In the genomic region with DNA sequence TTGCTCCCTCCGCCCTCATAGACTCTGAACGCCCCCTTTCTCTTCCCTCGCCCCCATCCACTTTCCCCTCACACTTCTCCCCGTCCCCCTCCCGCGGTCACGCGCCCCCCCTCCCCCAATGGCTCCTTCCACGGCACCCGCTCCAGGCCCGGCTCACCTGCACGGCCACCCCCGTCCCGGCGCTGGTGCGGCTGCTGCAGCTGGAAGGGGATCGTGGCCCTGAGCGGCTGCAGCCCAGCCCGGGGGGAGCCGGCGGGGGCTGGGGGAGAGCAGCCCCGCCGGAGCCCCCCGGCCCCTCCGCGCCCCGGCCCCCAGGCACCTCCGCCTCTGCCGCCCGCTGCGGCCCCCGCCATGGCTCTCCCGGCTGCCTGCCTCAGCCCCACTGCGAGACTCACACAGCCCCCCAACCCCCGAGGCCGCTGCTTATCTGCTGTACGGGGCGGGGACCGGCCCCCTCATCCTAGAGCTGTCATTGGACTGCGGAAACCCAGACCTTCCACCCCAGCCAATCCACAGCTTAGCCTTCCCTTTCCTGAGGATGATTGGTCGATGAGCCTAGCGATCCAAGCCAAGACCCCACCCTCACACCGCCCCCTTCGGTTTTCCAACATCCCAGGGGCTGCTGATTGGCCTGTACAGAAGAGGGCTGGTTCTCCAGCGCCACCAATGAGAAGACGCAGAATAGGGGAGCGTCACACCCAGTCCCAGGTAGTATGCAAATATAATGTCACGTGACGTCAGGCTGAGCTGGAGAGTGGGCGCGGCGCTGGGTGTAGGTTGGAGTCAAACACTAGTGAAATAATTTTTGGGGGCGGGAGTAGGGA, we compare ENCODE assay signal across 8 cellular contexts. TPM values are rescaled to one million over a fixed set of nuclear protein-coding genes. Genes with fewer than 3 reads are reported as not detected.
A peak's percentile ranks its signal among the peaks of the same experiment; 100 is the strongest.
DNase-seq lines count a peak whose midpoint lies in the region; ATAC-seq and TF ChIP-seq lines count a peak whose summit lies in the region.

A gene with protein sequence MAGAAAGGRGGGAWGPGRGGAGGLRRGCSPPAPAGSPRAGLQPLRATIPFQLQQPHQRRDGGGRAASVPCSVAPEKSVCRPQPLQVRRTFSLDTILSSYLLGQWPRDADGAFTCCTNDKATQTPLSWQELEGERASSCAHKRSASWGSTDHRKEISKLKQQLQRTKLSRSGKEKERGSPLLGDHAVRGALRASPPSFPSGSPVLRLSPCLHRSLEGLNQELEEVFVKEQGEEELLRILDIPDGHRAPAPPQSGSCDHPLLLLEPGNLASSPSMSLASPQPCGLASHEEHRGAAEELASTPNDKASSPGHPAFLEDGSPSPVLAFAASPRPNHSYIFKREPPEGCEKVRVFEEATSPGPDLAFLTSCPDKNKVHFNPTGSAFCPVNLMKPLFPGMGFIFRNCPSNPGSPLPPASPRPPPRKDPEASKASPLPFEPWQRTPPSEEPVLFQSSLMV (minus strand): TSS at position 397 of the 824 bp plus-strand sequence. CDS start 44 bp downstream, at position 353.

- peak within 1 kb of the TSS; percentile 94 for H3K4me3 Mint-ChIP-seq in progenitor cell of endocrine pancreas (ENCODE audit: low read depth)

- peaks cover 49% of the 10 kb centered on the region for H3K4me1 ChIP-seq in left ventricle myocardium inferior
- H3K4me1 ChIP-seq in urinary bladder (ENCODE audit: insufficient read depth) = no peaks in the 10 kb centered on the region

- H3K27me3 ChIP-seq in left ventricle myocardium inferior (ENCODE audit: low read depth) = no peaks in the 10 kb centered on the region

- H3K9me3 ChIP-seq in left ventricle myocardium inferior (replicated peaks) = no peaks in the 10 kb centered on the region

- peak; percentile 94 for ATAC-seq in HG02884 (IDR thresholded peaks at IDR 0.05; ENCODE audit: unreplicated experiment)

- intact Hi-C loops in T-helper 1 cell treated with Interleukin-12 subunit alpha and Interleukin-12 subunit beta and Interleukin-4 antibody, amounts not matched to agents 30 ng/mL and 1 ng/mL, for 36 hours (cut with micrococcal nuclease) = loop anchor here (1.0 kb wide), 8 partner anchors 16 to 572 kb away; a partner anchor contains a TSS
- intact Hi-C loops in left ventricle myocardium inferior (cut with micrococcal nuclease) = no loop called here

- H3K27me3 Mint-ChIP-seq in progenitor cell of endocrine pancreas = peaks cover 22% of the 10 kb centered on the region

- peaks cover 13% of the 10 kb centered on the region for H3K4me1 Mint-ChIP-seq in progenitor cell of endocrine pancreas (ENCODE audit: low read depth)

- TF ChIP-seq CTCF in left ventricle myocardium inferior (IDR thresholded peaks at IDR 0.05; ENCODE audit: borderline replicate concordance) (no peak), progenitor cell of endocrine pancreas (IDR thresholded peaks at IDR 0.05; ENCODE audit: unreplicated experiment) (no peak)

- WGBS in urinary bladder = 1% methylated on average over 52 of the region's 53 CpGs

- H3K27ac Mint-ChIP-seq in progenitor cell of endocrine pancreas = peak within 1 kb of the TSS; percentile 95

- no peaks in the 10 kb centered on the region for H3K36me3 Mint-ChIP-seq in progenitor cell of endocrine pancreas (ENCODE audit: insufficient read depth)

- peak within 1 kb of the TSS; percentile 81 for H3K4me3 ChIP-seq in left ventricle myocardium inferior
- H3K4me3 ChIP-seq in urinary bladder (ENCODE audit: low read depth, low read length) = peak within 1 kb of the TSS; percentile 94

- peak within 1 kb of the TSS; percentile 83 for H3K27ac ChIP-seq in left ventricle myocardium inferior (replicated peaks)
- no peak within 1 kb of the TSS for H3K27ac ChIP-seq in urinary bladder (ENCODE audit: low read depth)

- H3K9me3 Mint-ChIP-seq in progenitor cell of endocrine pancreas (ENCODE audit: low read depth) = no peaks in the 10 kb centered on the region

- H3K36me3 ChIP-seq in left ventricle myocardium inferior (no peaks in the 10 kb centered on the region), urinary bladder (ENCODE audit: insufficient read depth) (no peaks in the 10 kb centered on the region)

- DNase-seq in NCI-H1694 (lab: John Stamatoyannopoulos, UW) (peak; percentile 99), amniotic epithelial cell (ENCODE audit: low read depth) (peak; percentile 99), left ventricle myocardium inferior (peak; percentile 94), progenitor cell of endocrine pancreas (ENCODE audit: low spot score, unreplicated experiment) (peak; percentile 96)

- peak; percentile 95 for TF ChIP-seq POLR2A in GM15510 (IDR thresholded peaks at IDR 0.05; ENCODE audit: borderline replicate concordance, extremely low read depth, insufficient read length)

RNA-seq across cellular contexts. Expression of the gene that starts here (rescaled TPM):
- total RNA-seq in T-helper 1 cell treated with Interleukin-12 subunit alpha and Interleukin-12 subunit beta and Interleukin-4 antibody, amounts not matched to agents 30 ng/mL and 1 ng/mL, for 36 hours = 37.4 and 48.9 TPM in 2 replicates
- 12.8 TPM for total RNA-seq in left ventricle myocardium inferior
- 19.1 and 20.2 TPM in 2 replicates for total RNA-seq in progenitor cell of endocrine pancreas
- 6.2 TPM for total RNA-seq in urinary bladder
- 33.1 TPM for polyA plus RNA-seq in urinary bladder
